In genomic region chr9:715310-715709, GRCh38 we compare ENCODE assay signal across 14 cellular contexts.
DNase-seq lines count a peak whose midpoint lies in the region; TF ChIP-seq lines count a peak whose summit lies in the region.
"Had no signal": no experiment of that assay in that cellular context is flagged by ENCODE, and none has a peak within 500 bp of the region (broad histone marks: within the 10 kb centered on the region; RNA-seq: fewer than 3 reads in every experiment).

No MANE protein-coding gene starts in this region.

- H3K27ac ChIP-seq in DOHH2 (ENCODE audit: low read depth, low read length) (no peak overlapping the region), layer of hippocampus (ENCODE audit: low read depth, low read length) (peak overlapping the region; percentile 38), brain microvascular endothelial cell (no peak overlapping the region)

- no peaks in the 10 kb centered on the region for H3K9me3 Mint-ChIP-seq in MCF 10A (ENCODE audit: unreplicated experiment)
- H3K9me3 Mint-ChIP-seq: activated naive CD4-positive, alpha-beta T cell treated with anti-CD3 and anti-CD28 coated beads, Interleukin-2, amount 50 U/mL, for 72 hours; neural crest cell; stimulated activated effector memory CD8-positive, alpha-beta T cell treated with anti-CD3 and anti-CD28 coated beads, Interleukin-12 subunit alpha, Interleukin-12 subunit beta, amount 100 ng/mL, for 72 hours had no signal

- H3K27me3 Mint-ChIP-seq in MCF 10A (ENCODE audit: insufficient read depth, unreplicated experiment) = no peaks in the 10 kb centered on the region

- H3K4me3 ChIP-seq in DOHH2 (ENCODE audit: low read length) = no peak overlapping the region
- peak overlapping the region; percentile 9 for H3K4me3 ChIP-seq in skeletal muscle satellite cell (ENCODE audit: low read length)
- H3K4me3 ChIP-seq in brain microvascular endothelial cell (ENCODE audit: low read depth, low read length) = no peak overlapping the region

- H3K9me3 ChIP-seq in DOHH2 (ENCODE audit: control insufficient read depth, insufficient read depth, low read length) = no peaks in the 10 kb centered on the region
- H3K9me3 ChIP-seq in skeletal muscle satellite cell (replicated peaks; ENCODE audit: low read length) = no peaks in the 10 kb centered on the region

- H3K4me2 ChIP-seq in DOHH2 (ENCODE audit: low read length) = peak overlapping the region; percentile 10
- H3K4me2 ChIP-seq in skeletal muscle satellite cell (ENCODE audit: low read length) = peak overlapping the region; percentile 56

- H3K36me3 ChIP-seq in DOHH2 (ENCODE audit: control insufficient read depth, low read length) = peaks cover 60% of the 10 kb centered on the region
- peaks cover 36% of the 10 kb centered on the region for H3K36me3 ChIP-seq in skeletal muscle satellite cell (ENCODE audit: insufficient read depth, low read length)
- peaks cover 22% of the 10 kb centered on the region for H3K36me3 ChIP-seq in brain microvascular endothelial cell (replicated peaks)

- H3K27me3 ChIP-seq in DOHH2 (ENCODE audit: control insufficient read depth, low read length) = no peaks in the 10 kb centered on the region
- H3K27me3 ChIP-seq in layer of hippocampus (ENCODE audit: control insufficient read depth, insufficient read depth, low read length) = no peaks in the 10 kb centered on the region
- no peaks in the 10 kb centered on the region for H3K27me3 ChIP-seq in skeletal muscle satellite cell (ENCODE audit: control insufficient read depth, insufficient read depth, low read length)
- H3K27me3 ChIP-seq in brain microvascular endothelial cell (replicated peaks) = no peaks in the 10 kb centered on the region

- POLR2A ChIA-PET in MCF 10A (lab: Yijun Ruan, JAX) = interaction anchor here (1.4 to 1.5 kb wide), 2 partner anchors 21 to 22 kb away, joined by 3 to 4 read pairs; no protein-coding TSS in a partner anchor

- TF ChIP-seq CTCF in DOHH2 (IDR thresholded peaks at IDR 0.05; ENCODE audit: low read depth, low read length, poor library complexity, severe bottlenecking) (no peak), MCF 10A (IDR thresholded peaks at IDR 0.05; ENCODE audit: unreplicated experiment) (no peak), brain microvascular endothelial cell (IDR thresholded peaks at IDR 0.05; ENCODE audit: low read depth, low read length, missing control alignments) (no peak)

- peaks cover 27% of the 10 kb centered on the region for H3K4me1 Mint-ChIP-seq in MCF 10A (ENCODE audit: insufficient read depth, unreplicated experiment)
- H3K4me1 Mint-ChIP-seq: stimulated activated effector memory CD8-positive, alpha-beta T cell treated with anti-CD3 and anti-CD28 coated beads, Interleukin-12 subunit alpha, Interleukin-12 subunit beta, amount 100 ng/mL, for 72 hours had no signal

- peak overlapping the region; percentile 39 for H3K27ac Mint-ChIP-seq in MCF 10A (ENCODE audit: low read depth, unreplicated experiment)
- H3K27ac Mint-ChIP-seq: activated naive CD4-positive, alpha-beta T cell treated with anti-CD3 and anti-CD28 coated beads, Interleukin-2, amount 50 U/mL, for 72 hours; stimulated activated effector memory CD8-positive, alpha-beta T cell treated with anti-CD3 and anti-CD28 coated beads, Interleukin-12 subunit alpha, Interleukin-12 subunit beta, amount 100 ng/mL, for 72 hours had no signal

- peaks cover 28% of the 10 kb centered on the region for H3K4me1 ChIP-seq in DOHH2 (ENCODE audit: control insufficient read depth, low read length)
- peaks cover 66% of the 10 kb centered on the region for H3K4me1 ChIP-seq in skeletal muscle satellite cell (ENCODE audit: control insufficient read depth, insufficient read depth, low read length)

- H3K79me2 ChIP-seq in DOHH2 (ENCODE audit: control insufficient read depth, low read length) = peaks cover 26% of the 10 kb centered on the region

- no peaks in the 10 kb centered on the region for H3F3A ChIP-seq in DOHH2 (ENCODE audit: control insufficient read depth, insufficient read depth)

- H3K36me3 Mint-ChIP-seq in MCF 10A (ENCODE audit: insufficient read depth, unreplicated experiment) = peaks cover 73% of the 10 kb centered on the region
- H3K36me3 Mint-ChIP-seq: stimulated activated effector memory CD8-positive, alpha-beta T cell treated with anti-CD3 and anti-CD28 coated beads, Interleukin-12 subunit alpha, Interleukin-12 subunit beta, amount 100 ng/mL, for 72 hours had no signal

- peak overlapping the region; percentile 73 for H3K9ac ChIP-seq in skeletal muscle satellite cell (ENCODE audit: low read depth, low read length)

- intact Hi-C loops in MCF 10A (cut with micrococcal nuclease) = no loop called here

- peaks cover 1% of the 10 kb centered on the region; the same call in 1 of the 2 replicates for H4K20me1 ChIP-seq in DOHH2 (ENCODE audit: control insufficient read depth, insufficient read depth, low read depth, low read length)

- no peak overlapping the region for H3K4me3 Mint-ChIP-seq in MCF 10A (ENCODE audit: unreplicated experiment)
- H3K4me3 Mint-ChIP-seq: stimulated activated effector memory CD8-positive, alpha-beta T cell treated with anti-CD3 and anti-CD28 coated beads, Interleukin-12 subunit alpha, Interleukin-12 subunit beta, amount 100 ng/mL, for 72 hours had no signal

- DNase-seq in MCF 10A (ENCODE audit: unreplicated experiment) = no peak
- DNase-seq in SKM-1 (lab: John Stamatoyannopoulos, UW; ENCODE audit: unreplicated experiment) = no peak
- DNase-seq in NCI-H2107 treated with DMSO at 0.1 percent for 48 hours (lab: John Stamatoyannopoulos, UW; ENCODE audit: unreplicated experiment) = no peak
- DNase-seq in amniotic stem cell (lab: John Stamatoyannopoulos, UW) = no peak
- no peak for DNase-seq in brain microvascular endothelial cell
- DNase-seq: activated CD8-positive, alpha-beta memory T cell treated with anti-CD3 and anti-CD28 coated beads for 24 hours; effector memory CD4-positive, alpha-beta T cell; NCI-H1417 treated with DMSO at 0.1 percent for 48 hours had no signal

- no peaks in the 10 kb centered on the region for H3K9me2 ChIP-seq in DOHH2 (replicated peaks; ENCODE audit: control insufficient read depth, low read length)

- in situ Hi-C loops in brain microvascular endothelial cell (cut with HindIII; ENCODE audit: low pct_ligation_motif_present, low sequenced_read_pairs) = no loop called here

- no TSS peak for BruUV-seq in MCF 10A (replicated peaks; lab: Mats Ljungman, UMichigan)

- CTCF ChIA-PET in MCF 10A (lab: Yijun Ruan, JAX) = interaction anchor here (0.8 kb wide), 2 partner anchors 36 to 124 kb away, joined by 3 read pairs; no protein-coding TSS in a partner anchor
